In genomic region chr13:63120883-63121282, GRCh38 we compare ENCODE assay signal across 17 cellular contexts.
DNase-seq lines count a peak whose midpoint lies in the region; ATAC-seq and TF ChIP-seq lines count a peak whose summit lies in the region.
"Had no signal": no experiment of that assay in that cellular context is flagged by ENCODE, and none has a peak within 500 bp of the region (broad histone marks: within the 10 kb centered on the region; RNA-seq: fewer than 3 reads in every experiment).

No MANE protein-coding gene starts in this region.

- no peak for TF ChIP-seq RAD21 in HCT116 (IDR thresholded peaks at IDR 0.05; ENCODE audit: low read depth)

- H3K4me3 ChIP-seq in HCT116 (replicated peaks in 1 of 2; ENCODE audit: low read depth in 1 of 2, low read length in 2 of 2) (no peak overlapping the region), HEK293 (ENCODE audit: low read depth, low read length) (no peak overlapping the region), LNCaP clone FGC (ENCODE audit: low read depth, low read length) (no peak overlapping the region)
- H3K4me3 ChIP-seq in CD8-positive, alpha-beta memory T cell (ENCODE audit: low read length), result no peak overlapping the region
- H3K4me3 ChIP-seq: BLaER1 had no signal

- H3K4me1 ChIP-seq in HCT116 (ENCODE audit: control insufficient read depth in 1 of 2, insufficient read depth in 2 of 2, low read length in 2 of 2) (no peaks in the 10 kb centered on the region), HEK293 (ENCODE audit: control insufficient read depth, insufficient read depth, low read length) (no peaks in the 10 kb centered on the region)
- H3K4me1 ChIP-seq in CD8-positive, alpha-beta memory T cell (ENCODE audit: insufficient read depth, low read length), result no peaks in the 10 kb centered on the region
- H3K4me1 ChIP-seq: BE2C, BLaER1, Caco-2 had no signal

- no peak overlapping the region for H3K9ac ChIP-seq in HCT116 (ENCODE audit: low read length)
- H3K9ac ChIP-seq: BLaER1 had no signal

- TF ChIP-seq CTCF in HCT116 (IDR thresholded peaks at IDR 0.05 in 2 of 3, conservative IDR thresholded peaks at IDR 0.05 in 1 of 3; ENCODE audit: borderline replicate concordance in 1 of 3, insufficient read depth in 1 of 3, low read depth in 2 of 3, low read length in 2 of 3), result no peak
- no peak for TF ChIP-seq CTCF in HEK293 (tag by site-specific recombination; IDR thresholded peaks at IDR 0.05)
- TF ChIP-seq CTCF in LNCaP clone FGC (IDR thresholded peaks at IDR 0.05; ENCODE audit: control insufficient read depth, extremely low read depth, insufficient read depth), result no peak

- POLR2A ChIA-PET in HCT116 (lab: Charles Lee), result no interaction called here
- POLR2A ChIA-PET in HEK293 (lab: Yijun Ruan, JAX), result no interaction called here
- POLR2A ChIA-PET in CD8-positive, alpha-beta memory T cell (lab: Charles Lee), result no interaction called here

- no TSS peak for BruUV-seq in HCT116 (replicated peaks; lab: Mats Ljungman, UMichigan)

- H2AFZ ChIP-seq in HCT116 (ENCODE audit: low read depth, low read length, poor library complexity, severe bottlenecking), result peak overlapping the region; percentile 7

- no peaks in the 10 kb centered on the region for H4K20me1 ChIP-seq in HCT116 (ENCODE audit: insufficient read depth)
- H4K20me1 ChIP-seq: BLaER1 had no signal

- no peak for TF ChIP-seq POLR2A in HCT116 (IDR thresholded peaks at IDR 0.05; ENCODE audit: borderline replicate concordance, extremely low read depth, insufficient read depth, insufficient read length)

- no peak overlapping the region for H3K4me3 Mint-ChIP-seq in CD8-positive, alpha-beta memory T cell
- H3K4me3 Mint-ChIP-seq: CD14-positive monocyte; CD4-positive, alpha-beta memory T cell; CD4-positive, CD25-positive, alpha-beta regulatory T cell had no signal

- intact Hi-C loops in HCT116 (cut with micrococcal nuclease), result loop anchor here (5.0 kb wide), 1 partner anchor 1946 kb away; no protein-coding TSS in a partner anchor

- no peaks in the 10 kb centered on the region for H3K79me2 ChIP-seq in HCT116 (ENCODE audit: insufficient read depth, low read length)

- RAD21 ChIA-PET in HCT116 (lab: Charles Lee; ENCODE audit: low non-redundant PET in 1 of 2, low total read pairs in 2 of 2, uncharacterized antibody in 2 of 2, unreplicated experiment in 2 of 2), result no interaction called here

- no peak overlapping the region for H3K27ac Mint-ChIP-seq in CD8-positive, alpha-beta memory T cell
- H3K27ac Mint-ChIP-seq: CD14-positive monocyte; CD4-positive, alpha-beta memory T cell; CD4-positive, CD25-positive, alpha-beta regulatory T cell had no signal

- ATAC-seq in HCT116, result no peak
- no peak for ATAC-seq in HG03097 (IDR thresholded peaks at IDR 0.05; ENCODE audit: low FRiP score, unreplicated experiment)

- no peaks in the 10 kb centered on the region for H3K27me3 ChIP-seq in HCT116 (ENCODE audit: insufficient read depth, low read length)
- no peaks in the 10 kb centered on the region for H3K27me3 ChIP-seq in CD8-positive, alpha-beta memory T cell (ENCODE audit: insufficient read depth, low read length, poor library complexity, severe bottlenecking)
- H3K27me3 ChIP-seq: BE2C, BLaER1 had no signal

- H3K36me3 ChIP-seq in HCT116 (ENCODE audit: control insufficient read depth in 1 of 2, insufficient read depth in 2 of 2, low read length in 2 of 2) (no peaks in the 10 kb centered on the region), HEK293 (ENCODE audit: control insufficient read depth in 2 of 2, insufficient read depth in 1 of 2, low read length in 2 of 2) (no peaks in the 10 kb centered on the region)
- H3K36me3 ChIP-seq in CD8-positive, alpha-beta memory T cell (ENCODE audit: insufficient read depth, low read length), result no peaks in the 10 kb centered on the region
- H3K36me3 ChIP-seq: BE2C, BLaER1 had no signal

- no peaks in the 10 kb centered on the region for H3K27me3 Mint-ChIP-seq in CD8-positive, alpha-beta memory T cell
- H3K27me3 Mint-ChIP-seq: CD4-positive, alpha-beta memory T cell; CD4-positive, CD25-positive, alpha-beta regulatory T cell had no signal

- H3K9me2 ChIP-seq in HCT116 (ENCODE audit: insufficient read depth), result no peaks in the 10 kb centered on the region

- H3K4me1 Mint-ChIP-seq in CD8-positive, alpha-beta memory T cell, result no peaks in the 10 kb centered on the region
- H3K4me1 Mint-ChIP-seq: CD14-positive monocyte; CD4-positive, alpha-beta memory T cell; CD4-positive, CD25-positive, alpha-beta regulatory T cell had no signal

- CTCF ChIA-PET in HCT116 (lab: Charles Lee), result no interaction called here
- CTCF ChIA-PET in HEK293 (lab: Yijun Ruan, JAX), result interaction anchor here (0.6 kb wide), 1 partner anchor 39 kb away, joined by 3 read pairs; no protein-coding TSS in a partner anchor
- CTCF ChIA-PET in CD8-positive, alpha-beta memory T cell (lab: Charles Lee), result no interaction called here

- H3K9me3 ChIP-seq in HCT116 (ENCODE audit: control insufficient read depth in 1 of 2, insufficient read depth in 1 of 2, low read depth in 1 of 2, low read length in 2 of 2), result no peaks in the 10 kb centered on the region
- no peaks in the 10 kb centered on the region for H3K9me3 ChIP-seq in HEK293 (ENCODE audit: control insufficient read depth, insufficient read depth, low read depth, low read length)
- H3K9me3 ChIP-seq in CD8-positive, alpha-beta memory T cell (ENCODE audit: low read length), result no peaks in the 10 kb centered on the region
- H3K9me3 ChIP-seq: BE2C, BLaER1, Caco-2 had no signal

- no peaks in the 10 kb centered on the region for H3K36me3 Mint-ChIP-seq in CD8-positive, alpha-beta memory T cell
- H3K36me3 Mint-ChIP-seq: CD14-positive monocyte; CD4-positive, alpha-beta memory T cell; CD4-positive, CD25-positive, alpha-beta regulatory T cell had no signal

- no peak for DNase-seq in HCT116 (ENCODE audit: low read depth, low spot score)
- DNase-seq in LNCaP clone FGC (ENCODE audit: low read depth), result peak; percentile 83
- DNase-seq in CD8-positive, alpha-beta memory T cell, result no peak
- DNase-seq: 8988T; ACHN; BE2C; C1 segment of cervical spinal cord; Caco-2; Calu3; CD4-positive, alpha-beta memory T cell; CD4-positive, CD25-positive, alpha-beta regulatory T cell; DMS79 treated with DMSO at 0.1 percent for 48 hours; GF-D8 had no signal

- peaks cover 0 to 15% (median 1%) of the 10 kb centered on the region in 5 donors for H3K9me3 Mint-ChIP-seq in CD8-positive, alpha-beta memory T cell

- H3K27ac ChIP-seq in HCT116 (ENCODE audit: low read depth, low read length) (no peak overlapping the region), HEK293 (ENCODE audit: extremely low read depth, low read depth, low read length) (no peak overlapping the region)
- H3K27ac ChIP-seq in CD8-positive, alpha-beta memory T cell (ENCODE audit: low read depth, low read length), result no peak overlapping the region
- H3K27ac ChIP-seq: BLaER1 had no signal

- no peak overlapping the region for H3K4me2 ChIP-seq in HCT116 (ENCODE audit: low read length)
- H3K4me2 ChIP-seq: BLaER1 had no signal

TF ChIP-seq in HCT116, 20 proteins besides CTCF, POLR2A, EP300 and RAD21:
- no peak for TF ChIP-seq EZH2phosphoT487 (IDR thresholded peaks at IDR 0.05; ENCODE audit: borderline replicate concordance)
- TF ChIP-seq MAX (IDR thresholded peaks at IDR 0.05), result no peak

TF ChIP-seq in HEK293, 187 proteins besides CTCF, POLR2A, EP300 and RAD21:
- TF ChIP-seq ZNF830 (tag by site-specific recombination; IDR thresholded peaks at IDR 0.05; ENCODE audit: low read depth) (no peak), TCF7L2 (IDR thresholded peaks at IDR 0.05; ENCODE audit: borderline replicate concordance, low read depth, low read length) (peak; percentile 67; the same call in 1 of the 2 replicates), ZNF394 (tag by site-specific recombination; IDR thresholded peaks at IDR 0.05; ENCODE audit: borderline replicate concordance) (no peak), PRDM6 (tag by site-specific recombination; IDR thresholded peaks at IDR 0.05) (no peak), ZNF558 (tag by site-specific recombination; IDR thresholded peaks at IDR 0.05) (no peak), YY1 (tag by site-specific recombination; IDR thresholded peaks at IDR 0.05) (no peak)

Comparison
In these comparisons a context has a peak if more than half of its experiments do, and no peak if none do; other contexts are left out.
1. Of the 5 proteins assayed by ChIP-seq in both HEK293 and HCT116: peak only in HEK293: TCF7L2; only in HCT116: none; in both: none; in neither: 4.